ENCODE assay signal across 26 cellular contexts in genomic region chr11:96284917-96285316, GRCh38. TPM values are rescaled to one million over a fixed set of nuclear protein-coding genes. Genes with fewer than 3 reads are reported as not detected.
DNase-seq lines count a peak whose midpoint lies in the region; ATAC-seq, FAIRE-seq and TF ChIP-seq lines count a peak whose summit lies in the region.
"Had no signal": no experiment of that assay in that cellular context is flagged by ENCODE, and none has a peak within 500 bp of the region (broad histone marks: within the 10 kb centered on the region; RNA-seq: fewer than 3 reads in every experiment).

No MANE protein-coding gene starts in this region.

- H3K27ac ChIP-seq in CD8-positive, alpha-beta T cell (ENCODE audit: low read depth, low read length), result no peak overlapping the region
- H3K27ac ChIP-seq in small intestine (ENCODE audit: low read depth in 1 of 2, low read length in 1 of 2), result no peak overlapping the region
- H3K27ac ChIP-seq: left lung, neutrophil, psoas muscle, transverse colon had no signal

- TF ChIP-seq CTCF in CD8-positive, alpha-beta T cell (IDR thresholded peaks at IDR 0.05), result no peak

- no peak for DNase-seq in activated CD4-positive, alpha-beta T cell treated with anti-CD3 and anti-CD28 coated beads for 36 hours
- DNase-seq in activated CD4-positive, alpha-beta T cell treated with anti-CD3 and anti-CD28 coated beads, Interleukin-2, amount 50 U/mL, for 48 hours, result no peak
- DNase-seq in CD8-positive, alpha-beta T cell, result no peak
- DNase-seq in NCI-H1417 treated with DMSO at 0.1 percent for 48 hours (lab: John Stamatoyannopoulos, UW), result no peak
- DNase-seq in effector CD4-positive, alpha-beta T cell, result no peak
- no peak for DNase-seq in small intestine
- DNase-seq: activated CD4-positive, alpha-beta T cell treated with anti-CD3 and anti-CD28 coated beads for 1 hour; activated gamma-delta T cell; amygdala; EL; H7; KG1; left lung; mesenchymal stem cell; MG63; NCI-H2081; NCI-H446 treated with DMSO at 0.1 percent for 48 hours; psoas muscle; transverse colon had no signal

- peak overlapping the region; percentile 48 for H3K27ac Mint-ChIP-seq in activated CD4-positive, alpha-beta T cell treated with anti-CD3 and anti-CD28 coated beads for 36 hours
- peak overlapping the region; percentile 37 for H3K27ac Mint-ChIP-seq in CD8-positive, alpha-beta T cell
- H3K27ac Mint-ChIP-seq in activated naive CD8-positive, alpha-beta T cell, result peak overlapping the region; percentile 77

- POLR2A ChIA-PET in activated CD4-positive, alpha-beta T cell treated with anti-CD3 and anti-CD28 coated beads for 36 hours (lab: Charles Lee), result interaction anchor here (0.8 kb wide), 1 partner anchor 216 kb away, joined by 5 read pairs; no protein-coding TSS in a partner anchor
- POLR2A ChIA-PET in CD8-positive, alpha-beta T cell (lab: Charles Lee), result no interaction called here

- intact Hi-C loops in activated CD4-positive, alpha-beta T cell treated with anti-CD3 and anti-CD28 coated beads for 36 hours (cut with DNase I, micrococcal nuclease), result loop anchor here (2.0 to 5.0 kb wide), 3 partner anchors 16 to 57 kb away; partner anchors contain the start of gene MAML2 (in 1 of the 2)
- intact Hi-C loops in CD8-positive, alpha-beta T cell (cut with DNase I, micrococcal nuclease), result loop anchor here in 1 of 2 experiments (1.0 to 5.0 kb wide), 3 partner anchors 9 to 42 kb away; no protein-coding TSS in a partner anchor

- CTCF ChIA-PET in activated CD4-positive, alpha-beta T cell treated with anti-CD3 and anti-CD28 coated beads for 36 hours (lab: Charles Lee), result interaction anchor here (0.6 kb wide), 2 partner anchors 272 to 1032 kb away, joined by 3 read pairs; no protein-coding TSS in a partner anchor
- CTCF ChIA-PET in CD8-positive, alpha-beta T cell (lab: Charles Lee), result interaction anchor here (1.2 kb wide), 1 partner anchor 58 kb away, joined by 4 read pairs; the partner anchor contains the start of gene MAML2

- 76 to 90% (median 83%) methylated on average over 3 of the region's 3 CpGs for WGBS in small intestine, 3 donors

- H3K4me3 Mint-ChIP-seq in activated CD4-positive, alpha-beta T cell treated with anti-CD3 and anti-CD28 coated beads for 36 hours, result no peak overlapping the region
- H3K4me3 Mint-ChIP-seq in CD8-positive, alpha-beta T cell, result no peak overlapping the region
- peak overlapping the region; percentile 8 for H3K4me3 Mint-ChIP-seq in activated naive CD8-positive, alpha-beta T cell
- H3K4me3 Mint-ChIP-seq: CD4-positive, CD25-positive, alpha-beta regulatory T cell had no signal

- H3K9me3 Mint-ChIP-seq in activated CD4-positive, alpha-beta T cell treated with anti-CD3 and anti-CD28 coated beads for 36 hours (ENCODE audit: low read depth), result peaks cover 5% of the 10 kb centered on the region
- peaks cover 4% of the 10 kb centered on the region for H3K9me3 Mint-ChIP-seq in CD8-positive, alpha-beta T cell
- no peaks in the 10 kb centered on the region for H3K9me3 Mint-ChIP-seq in activated naive CD8-positive, alpha-beta T cell (ENCODE audit: low read depth)

- FAIRE-seq in small intestine (lab: Jason Lieb, UNC), result no peak
- FAIRE-seq: A204.1, D721Med, HTR-8/SVneo had no signal

- H3K27me3 ChIP-seq in CD8-positive, alpha-beta T cell (ENCODE audit: insufficient read depth, low read length), result no peaks in the 10 kb centered on the region
- H3K27me3 ChIP-seq in small intestine (ENCODE audit: control insufficient read depth in 2 of 2, insufficient read depth in 2 of 2, low read length in 2 of 2), result no peaks in the 10 kb centered on the region
- H3K27me3 ChIP-seq: left lung, MG63, neutrophil, transverse colon had no signal

- H3K4me3 ChIP-seq in CD8-positive, alpha-beta T cell (ENCODE audit: low read depth, low read length), result no peak overlapping the region
- H3K4me3 ChIP-seq in small intestine (ENCODE audit: low read depth in 1 of 2, low read length in 2 of 2), result no peak overlapping the region
- H3K4me3 ChIP-seq: left lung, MG63, psoas muscle, transverse colon had no signal

- peaks cover 86% of the 10 kb centered on the region for H3K4me1 Mint-ChIP-seq in activated CD4-positive, alpha-beta T cell treated with anti-CD3 and anti-CD28 coated beads for 36 hours
- H3K4me1 Mint-ChIP-seq in CD8-positive, alpha-beta T cell (ENCODE audit: low read depth), result peaks cover 81% of the 10 kb centered on the region
- peaks cover 92% of the 10 kb centered on the region for H3K4me1 Mint-ChIP-seq in activated naive CD8-positive, alpha-beta T cell (ENCODE audit: low read depth)

- H3K36me3 Mint-ChIP-seq in activated CD4-positive, alpha-beta T cell treated with anti-CD3 and anti-CD28 coated beads for 36 hours (ENCODE audit: low read depth), result peaks cover 39% of the 10 kb centered on the region
- H3K36me3 Mint-ChIP-seq in CD8-positive, alpha-beta T cell, result peaks cover 19% of the 10 kb centered on the region
- peaks cover 36% of the 10 kb centered on the region for H3K36me3 Mint-ChIP-seq in activated naive CD8-positive, alpha-beta T cell

- no peaks in the 10 kb centered on the region for H3K9me3 ChIP-seq in CD8-positive, alpha-beta T cell (ENCODE audit: low read length)
- H3K9me3 ChIP-seq in small intestine (ENCODE audit: control insufficient read depth, low read depth), result no peaks in the 10 kb centered on the region
- H3K9me3 ChIP-seq: left lung, MG63, neutrophil, psoas muscle, transverse colon had no signal

- H3K27me3 Mint-ChIP-seq in activated CD4-positive, alpha-beta T cell treated with anti-CD3 and anti-CD28 coated beads for 36 hours, result no peaks in the 10 kb centered on the region
- H3K27me3 Mint-ChIP-seq in CD8-positive, alpha-beta T cell (ENCODE audit: low read depth), result no peaks in the 10 kb centered on the region
- H3K27me3 Mint-ChIP-seq in activated naive CD8-positive, alpha-beta T cell, result no peaks in the 10 kb centered on the region
- H3K27me3 Mint-ChIP-seq: CD4-positive, CD25-positive, alpha-beta regulatory T cell had no signal

- peaks cover 56% of the 10 kb centered on the region for H3K4me1 ChIP-seq in CD8-positive, alpha-beta T cell (ENCODE audit: insufficient read depth, low read length)
- H3K4me1 ChIP-seq in small intestine (ENCODE audit: control insufficient read depth in 2 of 2, insufficient read depth in 1 of 2, low read depth in 1 of 2, low read length in 1 of 2), result peaks cover 0 to 1% of the 10 kb centered on the region in 2 donors
- H3K4me1 ChIP-seq: psoas muscle had no signal

- ATAC-seq in activated CD4-positive, alpha-beta T cell treated with anti-CD3 and anti-CD28 coated beads for 36 hours, result peak; percentile 74
- ATAC-seq in CD8-positive, alpha-beta T cell, result no peak
- peak; percentile 58 for ATAC-seq in HG02610 (IDR thresholded peaks at IDR 0.05; ENCODE audit: unreplicated experiment)
- ATAC-seq: left lung, psoas muscle had no signal

- H3K36me3 ChIP-seq in CD8-positive, alpha-beta T cell (ENCODE audit: insufficient read depth, low read length), result no peaks in the 10 kb centered on the region
- no peaks in the 10 kb centered on the region for H3K36me3 ChIP-seq in small intestine (ENCODE audit: control insufficient read depth in 2 of 2, insufficient read depth in 2 of 2, low read length in 2 of 2)
- H3K36me3 ChIP-seq: left lung, MG63, neutrophil, transverse colon had no signal

RNA-seq across cellular contexts. Expression of gene MAML2, which starts 58.1 kb away (rescaled TPM):
- total RNA-seq in activated CD4-positive, alpha-beta T cell treated with anti-CD3 and anti-CD28 coated beads for 36 hours, result 10 to 100 TPM; 23.9 to 37.1 TPM
- total RNA-seq in CD8-positive, alpha-beta T cell, result 10 to 100 TPM; 41.2 to 42.3 TPM
- 1 to 10 TPM in 1 of 3 donors, under 1 TPM in 2; 0.45 to 2.4 (median 0.81) TPM for polyA plus RNA-seq in small intestine
